Comparison of ENCODE assay signal across 8 cellular contexts in the genomic region with DNA sequence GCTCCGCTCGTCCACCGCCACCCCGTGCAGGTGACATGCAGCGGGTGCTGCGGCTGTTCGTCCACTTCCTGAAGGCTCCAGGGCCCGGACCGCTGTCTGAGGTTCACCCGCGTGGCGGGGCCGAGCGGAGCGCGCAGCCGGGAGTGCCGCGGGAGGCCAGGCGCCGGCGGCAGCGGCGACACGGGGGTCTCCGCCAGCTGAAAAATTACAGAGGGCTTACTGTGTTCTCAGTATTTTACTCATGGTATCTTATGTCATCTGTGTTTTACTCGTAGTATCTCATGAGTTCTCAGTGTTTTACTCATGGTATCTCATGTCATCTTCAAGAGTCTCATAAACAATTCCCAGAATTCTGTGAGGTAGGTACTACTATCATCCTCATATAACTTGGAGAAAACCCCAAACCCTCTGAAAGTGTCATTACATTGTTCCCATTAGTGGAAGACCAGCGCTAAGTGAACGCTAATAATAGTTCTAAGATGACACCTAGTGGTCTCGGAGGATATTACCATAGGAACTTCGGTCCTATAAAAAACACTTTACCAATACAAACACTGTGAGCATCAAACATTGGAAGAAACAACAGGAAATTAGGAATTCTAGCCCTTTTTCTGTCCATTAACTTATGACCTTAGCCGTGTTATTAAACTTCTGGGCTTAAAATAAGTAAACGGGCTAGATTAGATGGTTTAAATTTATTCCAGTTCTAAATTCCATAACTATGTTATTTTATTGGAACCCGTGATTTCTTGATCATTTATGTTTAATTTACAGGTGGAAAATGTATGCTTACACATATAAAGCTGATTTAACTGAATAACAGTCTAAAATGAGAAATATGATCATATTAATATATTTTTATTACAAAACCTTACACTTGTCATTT.
A peak's percentile ranks its signal among the peaks of the same experiment; 100 is the strongest.
DNase-seq lines count a peak whose midpoint lies in the region; ATAC-seq and TF ChIP-seq lines count a peak whose summit lies in the region.

No MANE protein-coding gene starts in this region.

- H2AFZ ChIP-seq in ACC112 (ENCODE audit: low read length, unreplicated experiment): peak overlapping the region; percentile 99

- no peaks in the 10 kb centered on the region for H3K27me3 ChIP-seq in ACC112 (ENCODE audit: insufficient read depth, low read length)

- peaks cover 2% of the 10 kb centered on the region for H3K4me1 Mint-ChIP-seq in T-helper 2 cell treated with Interferon-gamma antibody and Interleukin-4, amounts not matched to agents 5 μg/mL and 100 μg/mL, for 36 hours (ENCODE audit: low read depth)

- H3K36me3 ChIP-seq in ACC112 (ENCODE audit: insufficient read depth, low read length): no peaks in the 10 kb centered on the region

- H3K4me3 ChIP-seq in ACC112 (ENCODE audit: low read depth, low read length) (peak overlapping the region; percentile 81), GM12875 (ENCODE audit: low read depth, low read length) (peak overlapping the region; percentile 30), choroid plexus epithelial cell (ENCODE audit: low read depth, low read length) (peak overlapping the region; percentile 50)

- no peaks in the 10 kb centered on the region for H3K36me3 Mint-ChIP-seq in T-helper 2 cell treated with Interferon-gamma antibody and Interleukin-4, amounts not matched to agents 5 μg/mL and 100 μg/mL, for 36 hours (ENCODE audit: low read depth)

- no peak overlapping the region for H3K27ac Mint-ChIP-seq in T-helper 2 cell treated with Interferon-gamma antibody and Interleukin-4, amounts not matched to agents 5 μg/mL and 100 μg/mL, for 36 hours

- H3K4me1 ChIP-seq in ACC112 (ENCODE audit: control insufficient read depth, insufficient read depth, low read length, unreplicated experiment): no peaks in the 10 kb centered on the region

- H3K4me3 Mint-ChIP-seq in T-helper 2 cell treated with Interferon-gamma antibody and Interleukin-4, amounts not matched to agents 5 μg/mL and 100 μg/mL, for 36 hours: peak overlapping the region; percentile 75

- peak; percentile 50; the same call in 1 of the 2 replicates for TF ChIP-seq CTCF in GM12875 (IDR thresholded peaks at IDR 0.05; ENCODE audit: borderline replicate concordance, insufficient read depth, low read depth, low read length)
- peak; percentile 69 for TF ChIP-seq CTCF in choroid plexus epithelial cell (conservative IDR thresholded peaks at IDR 0.05; ENCODE audit: low read depth, low read length)

- H3K79me2 ChIP-seq in ACC112 (ENCODE audit: control insufficient read depth, insufficient read depth, low read length, unreplicated experiment): no peaks in the 10 kb centered on the region

- no peak overlapping the region for H3K27ac ChIP-seq in ACC112 (ENCODE audit: low read depth, low read length)

- DNase-seq in NCI-H146 (lab: John Stamatoyannopoulos, UW) (peak; percentile 63), choroid plexus epithelial cell (ENCODE audit: low read depth) (peak; percentile 87), left kidney (ENCODE audit: low read depth, low spot score) (peak; percentile 88)
- DNase-seq in T-helper 2 cell treated with Interferon-gamma antibody and Interleukin-4, amounts not matched to agents 5 μg/mL and 100 μg/mL, for 36 hours (ENCODE audit: low spot score): peak; percentile 9
- DNase-seq in stimulated activated CD4-positive, alpha-beta T cell treated with anti-CD3 and anti-CD28 coated beads, Interleukin-4, amount 100 ng/mL, for 1 hour: peak; percentile 4

- ATAC-seq in HG02852 (IDR thresholded peaks at IDR 0.05; ENCODE audit: unreplicated experiment): peak; percentile 88

- no peaks in the 10 kb centered on the region for H3K9me3 Mint-ChIP-seq in T-helper 2 cell treated with Interferon-gamma antibody and Interleukin-4, amounts not matched to agents 5 μg/mL and 100 μg/mL, for 36 hours

- peaks cover 8% of the 10 kb centered on the region for H3K27me3 Mint-ChIP-seq in T-helper 2 cell treated with Interferon-gamma antibody and Interleukin-4, amounts not matched to agents 5 μg/mL and 100 μg/mL, for 36 hours (ENCODE audit: low read depth)

Comparison
In these comparisons a context has a peak if more than half of its experiments do, and no peak if none do; other contexts are left out.
1. H3K4me3 ChIP-seq: peak in every context shown above with its lines; median percentile 81 in ACC112; 50 in choroid plexus epithelial cell; 30 in GM12875.
2. DNase-seq: peak in every context shown above with its lines; median percentile 88 in left kidney; 87 in choroid plexus epithelial cell; 63 in NCI-H146; 9 in T-helper 2 cell treated with Interferon-gamma antibody and Interleukin-4, amounts not matched to agents 5 μg/mL and 100 μg/mL, for 36 hours; 4 in stimulated activated CD4-positive, alpha-beta T cell treated with anti-CD3 and anti-CD28 coated beads, Interleukin-4, amount 100 ng/mL, for 1 hour.